1 cellular context compared by ENCODE assay signal in genomic region chr15:82262422-82263026, GRCh38.
TF ChIP-seq lines count a peak whose summit lies in the region.

Gene EFL1 (minus strand): TSS chr15:82262734. CDS start chr15:82261778, 956 bp downstream.
Gene SAXO2 (plus strand): TSS chr15:82262818. CDS start chr15:82262880, 62 bp downstream.

TF ChIP-seq in HepG2, 621 proteins besides CTCF, POLR2A, EP300 and RAD21 (continued from another document and continues in another):
- TF ChIP-seq ZHX1 (CRISPR knock-in tag; IDR thresholded peaks at IDR 0.05; ENCODE audit: low read depth): no peak
- 0 out of 2 replicates have a peak, but pooled peaks have one; percentile 55 for TF ChIP-seq HBP1 (CRISPR knock-in tag; IDR thresholded peaks at IDR 0.05; ENCODE audit: low read depth)
- no peak; the same call in 1 of the 2 replicates for TF ChIP-seq ERF (CRISPR knock-in tag; IDR thresholded peaks at IDR 0.05)
- no peak for TF ChIP-seq NFYC (CRISPR knock-in tag; IDR thresholded peaks at IDR 0.05)
- TF ChIP-seq ZBTB20 (CRISPR knock-in tag; IDR thresholded peaks at IDR 0.05; ENCODE audit: borderline replicate concordance, low read depth): 0 out of 2 replicates have a peak, but pooled peaks have one; percentile 42
- TF ChIP-seq ATF5 (CRISPR knock-in tag; IDR thresholded peaks at IDR 0.05; ENCODE audit: low read depth): no peak
- no peak; the same call in 1 of the 2 replicates for TF ChIP-seq KAT7 (CRISPR knock-in tag; IDR thresholded peaks at IDR 0.05; ENCODE audit: borderline replicate concordance)
- TF ChIP-seq SP140L (CRISPR knock-in tag; IDR thresholded peaks at IDR 0.05; ENCODE audit: borderline replicate concordance): no peak
- no peak for TF ChIP-seq ZNF251 (CRISPR knock-in tag; IDR thresholded peaks at IDR 0.05)
- TF ChIP-seq TRIM22 (IDR thresholded peaks at IDR 0.05): no peak
- no peak for TF ChIP-seq NPAS2 (CRISPR knock-in tag; IDR thresholded peaks at IDR 0.05; ENCODE audit: borderline replicate concordance)
- TF ChIP-seq HNF1A (IDR thresholded peaks at IDR 0.05; ENCODE audit: low read depth): no peak
- 0 out of 2 replicates have a peak, but pooled peaks have one; percentile 15 for TF ChIP-seq HNF1A (CRISPR knock-in tag; IDR thresholded peaks at IDR 0.05; ENCODE audit: borderline replicate concordance)
- no peak for TF ChIP-seq ZNF496 (CRISPR knock-in tag; IDR thresholded peaks at IDR 0.05; ENCODE audit: insufficient replicate concordance)
- no peak for TF ChIP-seq ZNF597 (CRISPR knock-in tag; IDR thresholded peaks at IDR 0.05)
- TF ChIP-seq RFXAP (CRISPR knock-in tag; IDR thresholded peaks at IDR 0.05; ENCODE audit: borderline replicate concordance): no peak
- no peak for TF ChIP-seq ZNF788 (CRISPR knock-in tag; IDR thresholded peaks at IDR 0.05; ENCODE audit: borderline replicate concordance)
- TF ChIP-seq PRDM15 (CRISPR knock-in tag; IDR thresholded peaks at IDR 0.05): no peak
- TF ChIP-seq SETDB1 (CRISPR knock-in tag; IDR thresholded peaks at IDR 0.05; ENCODE audit: borderline replicate concordance): no peak
- no peak for TF ChIP-seq RORA (CRISPR knock-in tag; IDR thresholded peaks at IDR 0.05)
- no peak for TF ChIP-seq KDM3A (CRISPR knock-in tag; IDR thresholded peaks at IDR 0.05; ENCODE audit: low read depth)
- TF ChIP-seq ZNF292 (CRISPR knock-in tag; IDR thresholded peaks at IDR 0.05; ENCODE audit: borderline replicate concordance, low read depth): 0 out of 2 replicates have a peak, but pooled peaks have one; percentile 13
- TF ChIP-seq ZNF547 (CRISPR knock-in tag; IDR thresholded peaks at IDR 0.05): 0 out of 2 replicates have a peak, but pooled peaks have one; percentile 24
- TF ChIP-seq SNAPC2 (CRISPR knock-in tag; IDR thresholded peaks at IDR 0.05): no peak
- no peak for TF ChIP-seq ZNF75D (CRISPR knock-in tag; IDR thresholded peaks at IDR 0.05; ENCODE audit: borderline replicate concordance)
- TF ChIP-seq ZFYVE20 (CRISPR knock-in tag; IDR thresholded peaks at IDR 0.05; ENCODE audit: borderline replicate concordance, low read depth): no peak
- TF ChIP-seq ZNF281 (CRISPR knock-in tag; IDR thresholded peaks at IDR 0.05; ENCODE audit: borderline replicate concordance): no peak
- TF ChIP-seq RNF2 (conservative IDR thresholded peaks at IDR 0.05; ENCODE audit: low read depth): no peak
- no peak for TF ChIP-seq MTA1 (CRISPR knock-in tag; IDR thresholded peaks at IDR 0.05; ENCODE audit: borderline replicate concordance)
- no peak for TF ChIP-seq CENPBD1 (CRISPR knock-in tag; IDR thresholded peaks at IDR 0.05; ENCODE audit: borderline replicate concordance, low read depth)
- TF ChIP-seq SPEN (CRISPR knock-in tag; IDR thresholded peaks at IDR 0.05; ENCODE audit: low read depth): no peak
- TF ChIP-seq MEF2D (CRISPR knock-in tag; IDR thresholded peaks at IDR 0.05): 0 out of 2 replicates have a peak, but pooled peaks have one; percentile 61
- TF ChIP-seq CEBPZ (IDR thresholded peaks at IDR 0.05; ENCODE audit: low read length): no peak
- TF ChIP-seq ZNF776 (CRISPR knock-in tag; IDR thresholded peaks at IDR 0.05): no peak
